Comparison of ENCODE assay signal across 8 cellular contexts in genomic region chr19:1355258-1355973, GRCh38. TPM values are rescaled to one million over a fixed set of nuclear protein-coding genes. Genes with fewer than 3 reads are reported as not detected.
DNase-seq lines count a peak whose midpoint lies in the region; ATAC-seq and TF ChIP-seq lines count a peak whose summit lies in the region.

No MANE protein-coding gene starts in this region.

- no peak for DNase-seq in activated CD8-positive, alpha-beta memory T cell treated with anti-CD3 and anti-CD28 coated beads, Interleukin-2, amount 10 ng/mL, durations not matched to agents 7 days and 5 days
- no peak for DNase-seq in activated CD8-positive, alpha-beta memory T cell treated with anti-CD3 and anti-CD28 coated beads, Interleukin-2, amount 50 U/mL, for 4 hours
- DNase-seq in activated CD8-positive, alpha-beta T cell treated with anti-CD3 and anti-CD28 coated beads for 36 hours: peak; percentile 26
- DNase-seq in glutamatergic neuron (no peak), posterior cingulate gyrus (peak in 9 of 10 donors; percentile 35 to 92 (median 52)), T1000 (lab: John Stamatoyannopoulos, UW) (no peak)

- H3K27me3 Mint-ChIP-seq in activated CD8-positive, alpha-beta memory T cell treated with anti-CD3 and anti-CD28 coated beads, Interleukin-2, amount 10 ng/mL, durations not matched to agents 7 days and 5 days: no peaks in the 10 kb centered on the region
- no peaks in the 10 kb centered on the region for H3K27me3 Mint-ChIP-seq in activated CD8-positive, alpha-beta T cell treated with anti-CD3 and anti-CD28 coated beads for 36 hours
- H3K27me3 Mint-ChIP-seq in glutamatergic neuron (ENCODE audit: unreplicated experiment): peaks cover 11% of the 10 kb centered on the region

- POLR2A ChIA-PET in activated CD8-positive, alpha-beta T cell treated with anti-CD3 and anti-CD28 coated beads for 36 hours (lab: Charles Lee): interaction anchor here (0.6 to 1.0 kb wide), 3 partner anchors 8 to 77 kb away, joined by 3 read pairs; no protein-coding TSS in a partner anchor

- H3K36me3 Mint-ChIP-seq in activated CD8-positive, alpha-beta memory T cell treated with anti-CD3 and anti-CD28 coated beads, Interleukin-2, amount 10 ng/mL, durations not matched to agents 7 days and 5 days: peaks cover 16% of the 10 kb centered on the region
- peaks cover 27% of the 10 kb centered on the region for H3K36me3 Mint-ChIP-seq in activated CD8-positive, alpha-beta T cell treated with anti-CD3 and anti-CD28 coated beads for 36 hours (ENCODE audit: low read depth)
- no peaks in the 10 kb centered on the region for H3K36me3 Mint-ChIP-seq in glutamatergic neuron (ENCODE audit: unreplicated experiment)

- H3K27ac Mint-ChIP-seq in activated CD8-positive, alpha-beta memory T cell treated with anti-CD3 and anti-CD28 coated beads, Interleukin-2, amount 10 ng/mL, durations not matched to agents 7 days and 5 days: peak overlapping the region; percentile 16
- peak overlapping the region; percentile 71 for H3K27ac Mint-ChIP-seq in activated CD8-positive, alpha-beta T cell treated with anti-CD3 and anti-CD28 coated beads for 36 hours
- H3K27ac Mint-ChIP-seq in glutamatergic neuron (ENCODE audit: unreplicated experiment): peak overlapping the region; percentile 92

- no peak for ATAC-seq in activated CD8-positive, alpha-beta memory T cell treated with anti-CD3 and anti-CD28 coated beads, Interleukin-2, amount 10 ng/mL, durations not matched to agents 7 days and 5 days
- ATAC-seq in activated CD8-positive, alpha-beta T cell treated with anti-CD3 and anti-CD28 coated beads for 36 hours: no peak
- no peak for ATAC-seq in HG03095 (IDR thresholded peaks at IDR 0.05; ENCODE audit: unreplicated experiment)
- ATAC-seq in HG03520 (IDR thresholded peaks at IDR 0.05; ENCODE audit: unreplicated experiment): no peak

- intact Hi-C loops in activated CD8-positive, alpha-beta T cell treated with anti-CD3 and anti-CD28 coated beads for 36 hours (cut with micrococcal nuclease): no loop called here
- intact Hi-C loops in posterior cingulate gyrus (cut with DNase I): loop anchor here (5.0 kb wide), 2 partner anchors 47 to 78 kb away; partner anchors contain the start of genes FAM174C and GAMT

- peak overlapping the region; percentile 75 for H3K4me3 Mint-ChIP-seq in activated CD8-positive, alpha-beta memory T cell treated with anti-CD3 and anti-CD28 coated beads, Interleukin-2, amount 10 ng/mL, durations not matched to agents 7 days and 5 days
- H3K4me3 Mint-ChIP-seq in activated CD8-positive, alpha-beta T cell treated with anti-CD3 and anti-CD28 coated beads for 36 hours: peak overlapping the region; percentile 80
- H3K4me3 Mint-ChIP-seq in glutamatergic neuron (ENCODE audit: unreplicated experiment): peak overlapping the region; percentile 96

- no peak for TF ChIP-seq CTCF in activated CD8-positive, alpha-beta T cell treated with anti-CD3 and anti-CD28 coated beads for 36 hours (IDR thresholded peaks at IDR 0.05)
- no peak for TF ChIP-seq CTCF in glutamatergic neuron (IDR thresholded peaks at IDR 0.05; ENCODE audit: partially characterized antibody, unreplicated experiment)

- CTCF ChIA-PET in activated CD8-positive, alpha-beta memory T cell treated with anti-CD3 and anti-CD28 coated beads, Interleukin-2, amount 10 ng/mL, durations not matched to agents 7 days and 5 days (lab: Charles Lee): interaction anchor here (0.6 to 1.4 kb wide), 7 partner anchors 16 to 112 kb away, joined by 3 to 8 read pairs (median 4); partner anchors contain the start of gene NDUFS7
- CTCF ChIA-PET in activated CD8-positive, alpha-beta T cell treated with anti-CD3 and anti-CD28 coated beads for 36 hours (lab: Charles Lee): interaction anchor here (1.3 to 1.7 kb wide), 2 partner anchors 27 to 39 kb away, joined by 3 to 4 read pairs; no protein-coding TSS in a partner anchor

- H3K4me1 Mint-ChIP-seq in activated CD8-positive, alpha-beta memory T cell treated with anti-CD3 and anti-CD28 coated beads, Interleukin-2, amount 10 ng/mL, durations not matched to agents 7 days and 5 days: peaks cover 14% of the 10 kb centered on the region
- H3K4me1 Mint-ChIP-seq in activated CD8-positive, alpha-beta T cell treated with anti-CD3 and anti-CD28 coated beads for 36 hours (ENCODE audit: low read depth): peaks cover 13% of the 10 kb centered on the region
- peaks cover 41% of the 10 kb centered on the region for H3K4me1 Mint-ChIP-seq in glutamatergic neuron (ENCODE audit: low read depth, unreplicated experiment)

- H3K9me3 Mint-ChIP-seq in activated CD8-positive, alpha-beta memory T cell treated with anti-CD3 and anti-CD28 coated beads, Interleukin-2, amount 10 ng/mL, durations not matched to agents 7 days and 5 days (ENCODE audit: low read depth): no peaks in the 10 kb centered on the region
- no peaks in the 10 kb centered on the region for H3K9me3 Mint-ChIP-seq in activated CD8-positive, alpha-beta T cell treated with anti-CD3 and anti-CD28 coated beads for 36 hours
- H3K9me3 Mint-ChIP-seq in glutamatergic neuron (ENCODE audit: unreplicated experiment): peaks cover 14% of the 10 kb centered on the region

RNA-seq across cellular contexts. Expression of gene NDUFS7, which starts 28.3 kb away (rescaled TPM):
- total RNA-seq in activated CD8-positive, alpha-beta memory T cell treated with anti-CD3 and anti-CD28 coated beads, Interleukin-2, amount 10 ng/mL, durations not matched to agents 7 days and 5 days: 100 to 1,000 TPM; 124 to 135 TPM
- 100 to 1,000 TPM; 113 to 120 TPM for total RNA-seq in activated CD8-positive, alpha-beta T cell treated with anti-CD3 and anti-CD28 coated beads for 36 hours
- 123 TPM for total RNA-seq in glutamatergic neuron (ENCODE audit: unreplicated experiment)

RNA-seq across cellular contexts. Expression of gene GAMT, which starts 45.9 kb away (rescaled TPM):
- 10 to 100 TPM; 19.3 to 20.4 TPM for total RNA-seq in activated CD8-positive, alpha-beta memory T cell treated with anti-CD3 and anti-CD28 coated beads, Interleukin-2, amount 10 ng/mL, durations not matched to agents 7 days and 5 days
- total RNA-seq in activated CD8-positive, alpha-beta T cell treated with anti-CD3 and anti-CD28 coated beads for 36 hours: 10 to 100 TPM; 27.8 to 29.5 TPM
- total RNA-seq in glutamatergic neuron (ENCODE audit: unreplicated experiment): 17.9 TPM

RNA-seq across cellular contexts. Expression of gene DAZAP1, which starts 52.0 kb away (rescaled TPM):
- total RNA-seq in activated CD8-positive, alpha-beta memory T cell treated with anti-CD3 and anti-CD28 coated beads, Interleukin-2, amount 10 ng/mL, durations not matched to agents 7 days and 5 days: 100 to 1,000 TPM; 275 to 283 TPM
- total RNA-seq in activated CD8-positive, alpha-beta T cell treated with anti-CD3 and anti-CD28 coated beads for 36 hours: 100 to 1,000 TPM; 263 to 283 TPM
- 135 TPM for total RNA-seq in glutamatergic neuron (ENCODE audit: unreplicated experiment)

Comparison
In these comparisons a context has a peak if more than half of its experiments do, and no peak if none do; other contexts are left out.
1. DNase-seq: peak in activated CD8-positive, alpha-beta T cell treated with anti-CD3 and anti-CD28 coated beads for 36 hours (single experiment) and posterior cingulate gyrus (9 of 10); none in activated CD8-positive, alpha-beta memory T cell treated with anti-CD3 and anti-CD28 coated beads, Interleukin-2, amount 10 ng/mL, durations not matched to agents 7 days and 5 days (single experiment), activated CD8-positive, alpha-beta memory T cell treated with anti-CD3 and anti-CD28 coated beads, Interleukin-2, amount 50 U/mL, for 4 hours (single experiment), glutamatergic neuron (single experiment) and T1000 (single experiment).
2. H3K27ac Mint-ChIP-seq: peak in every context shown above with its lines; median percentile 92 in glutamatergic neuron; 71 in activated CD8-positive, alpha-beta T cell treated with anti-CD3 and anti-CD28 coated beads for 36 hours; 16 in activated CD8-positive, alpha-beta memory T cell treated with anti-CD3 and anti-CD28 coated beads, Interleukin-2, amount 10 ng/mL, durations not matched to agents 7 days and 5 days.
3. Peak in every context shown above with its lines, with median percentiles within 50 percentile points of each other: H3K4me3 Mint-ChIP-seq.